29 cellular contexts compared by ENCODE assay signal in the genomic region with DNA sequence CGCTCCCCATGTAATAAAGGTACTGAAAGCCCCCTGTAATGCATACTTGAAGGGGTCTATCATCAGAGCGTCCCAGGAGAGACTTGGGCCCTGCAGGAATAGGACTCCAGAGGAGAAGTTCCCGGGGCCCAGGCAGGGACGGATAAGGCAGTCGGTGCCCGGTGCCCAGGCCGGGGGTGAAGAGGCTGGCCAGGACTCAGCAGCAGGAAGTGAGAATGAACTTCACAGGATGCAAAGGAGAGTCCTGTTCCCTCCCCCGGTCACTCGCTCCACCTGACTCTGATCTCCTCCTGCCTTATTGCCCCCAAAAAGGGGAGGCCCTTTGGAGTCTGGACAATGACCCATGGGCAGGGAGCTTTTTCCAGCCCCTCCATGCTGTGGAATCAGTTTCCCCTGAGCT. TPM values are rescaled to one million over a fixed set of nuclear protein-coding genes. Genes with fewer than 3 reads are reported as not detected.
"Had no signal": no experiment of that assay in that cellular context is flagged by ENCODE, and none has a peak within 500 bp of the region (broad histone marks: within the 10 kb centered on the region; RNA-seq: fewer than 3 reads in every experiment).

No MANE protein-coding gene starts in this region.

- H3K36me3 ChIP-seq: MG63, SJCRH30 had no signal

- H3K9me3 ChIP-seq: MG63, SJCRH30 had no signal

- ATAC-seq: HepG2, Panc1, PC-3, SK-N-SH treated with all-trans-retinoic acid at 6 μM for 48 hours had no signal

- H3K27me3 ChIP-seq: MG63, SJCRH30 had no signal

- H3K27ac ChIP-seq: RWPE1, SJCRH30 had no signal

- DNase-seq: IMR-90; Karpas-422; KG1; MG63; MV-4-11; NCI-H1048; NCI-H1105 treated with DMSO at 0.1 percent for 48 hours; NCI-H1417 treated with DMSO at 0.1 percent for 48 hours; NCI-H146; NCI-H1694 treated with DMSO at 0.1 percent for 48 hours; NCI-H1930; NCI-H2081; NCI-H2107; NCI-H2227 treated with DMSO at 0.1 percent for 48 hours; NCI-H524; NCI-H526 treated with DMSO at 0.1 percent for 48 hours; NCI-H748 treated with DMSO at 0.1 percent for 48 hours; NK-92 treated with Interleukin-12 subunit alpha and Interleukin-12 subunit beta, amount 100 ng/mL, for 24 hours; PC-3; SHP77 treated with DMSO at 0.1 percent for 48 hours; SJCRH30; T-helper 1 cell had no signal

- H3K4me3 ChIP-seq: MG63, SJCRH30 had no signal

RNA-seq across cellular contexts. Expression of a gene that starts 40.3 kb away (rescaled TPM):
- total RNA-seq: HepG2, HT1080, IMR-90, NCI-H460, OCI-LY7, PC-3, SJCRH30 had no signal
- polyA plus RNA-seq: HepG2, IMR-90 had no signal
